20 cellular contexts compared by ENCODE assay signal in genomic region chr17:58072862-58073261, GRCh38. TPM values are rescaled to one million over a fixed set of nuclear protein-coding genes. Genes with fewer than 3 reads are reported as not detected.
DNase-seq lines count a peak whose midpoint lies in the region; ATAC-seq, FAIRE-seq and TF ChIP-seq lines count a peak whose summit lies in the region.
"Had no signal": no experiment of that assay in that cellular context is flagged by ENCODE, and none has a peak within 500 bp of the region (broad histone marks: within the 10 kb centered on the region; RNA-seq: fewer than 3 reads in every experiment).

No MANE protein-coding gene starts in this region.

- peaks cover 7% of the 10 kb centered on the region for H3F3A ChIP-seq in neural progenitor cell (ENCODE audit: low read depth)

- H3K4me1 ChIP-seq in A549 (no peaks in the 10 kb centered on the region), neural progenitor cell (peaks cover 6% of the 10 kb centered on the region)

- H3K9me3 Mint-ChIP-seq in glutamatergic neuron (ENCODE audit: unreplicated experiment) = peaks cover 6% of the 10 kb centered on the region
- H3K9me3 Mint-ChIP-seq in neural progenitor cell = peaks cover 23% of the 10 kb centered on the region
- H3K9me3 Mint-ChIP-seq in stimulated activated effector memory CD8-positive, alpha-beta T cell treated with anti-CD3 and anti-CD28 coated beads, Interleukin-12 subunit alpha, Interleukin-12 subunit beta, amount 100 ng/mL, for 72 hours = no peaks in the 10 kb centered on the region
- H3K9me3 Mint-ChIP-seq: HFFc6 had no signal

- no peak overlapping the region for H3K4me2 ChIP-seq in A549
- peak overlapping the region; percentile 25 for H3K4me2 ChIP-seq in neural progenitor cell

- H3K9ac ChIP-seq in neural progenitor cell = no peak overlapping the region

- no peak overlapping the region for H3K4me3 ChIP-seq in A549
- H3K4me3 ChIP-seq in neural progenitor cell = no peak overlapping the region
- H3K4me3 ChIP-seq: HAP-1 had no signal

- peak overlapping the region; percentile 50 for H3K27ac Mint-ChIP-seq in glutamatergic neuron (ENCODE audit: unreplicated experiment)
- H3K27ac Mint-ChIP-seq in neural progenitor cell = peak overlapping the region; percentile 64
- H3K27ac Mint-ChIP-seq in stimulated activated effector memory CD8-positive, alpha-beta T cell treated with anti-CD3 and anti-CD28 coated beads, Interleukin-12 subunit alpha, Interleukin-12 subunit beta, amount 100 ng/mL, for 72 hours = no peak overlapping the region
- H3K27ac Mint-ChIP-seq: CD4-positive, alpha-beta memory T cell; HFFc6 had no signal

- H3K4me3 Mint-ChIP-seq in glutamatergic neuron (ENCODE audit: unreplicated experiment) = no peak overlapping the region
- H3K4me3 Mint-ChIP-seq in neural progenitor cell = no peak overlapping the region
- H3K4me3 Mint-ChIP-seq in stimulated activated effector memory CD8-positive, alpha-beta T cell treated with anti-CD3 and anti-CD28 coated beads, Interleukin-12 subunit alpha, Interleukin-12 subunit beta, amount 100 ng/mL, for 72 hours = no peak overlapping the region
- H3K4me3 Mint-ChIP-seq: HFFc6 had no signal

- H3K27me3 Mint-ChIP-seq in glutamatergic neuron (ENCODE audit: unreplicated experiment) = peaks cover 3% of the 10 kb centered on the region
- peaks cover 7% of the 10 kb centered on the region for H3K27me3 Mint-ChIP-seq in neural progenitor cell (ENCODE audit: insufficient read depth, low read depth)

- CTCF ChIA-PET in A549 (lab: Yijun Ruan, JAX) = no interaction called here

- H3K4me1 Mint-ChIP-seq in glutamatergic neuron (ENCODE audit: low read depth, unreplicated experiment) = peaks cover 3% of the 10 kb centered on the region
- H3K4me1 Mint-ChIP-seq in neural progenitor cell = peaks cover 6% of the 10 kb centered on the region
- H3K4me1 Mint-ChIP-seq in stimulated activated effector memory CD8-positive, alpha-beta T cell treated with anti-CD3 and anti-CD28 coated beads, Interleukin-12 subunit alpha, Interleukin-12 subunit beta, amount 100 ng/mL, for 72 hours = no peaks in the 10 kb centered on the region
- H3K4me1 Mint-ChIP-seq: CD4-positive, alpha-beta memory T cell had no signal

- no peak for DNase-seq in A549 (ENCODE audit: low read depth in 1 of 2, low spot score in 1 of 2)
- peak; percentile 9 for DNase-seq in OCI-M1 (lab: John Stamatoyannopoulos, UW)
- no peak for DNase-seq in glutamatergic neuron
- no peak for DNase-seq in neural progenitor cell (ENCODE audit: low spot score)
- DNase-seq in stimulated activated effector memory CD8-positive, alpha-beta T cell treated with anti-CD3 and anti-CD28 coated beads, Interleukin-12 subunit alpha, Interleukin-12 subunit beta, amount 100 ng/mL, for 72 hours (ENCODE audit: low spot score in 2 of 2) = no peak
- DNase-seq: 8988T; C1 segment of cervical spinal cord; Calu3; CD4-positive, alpha-beta memory T cell; COR-L47; DMS53; DMS79 treated with DMSO at 0.1 percent for 48 hours; GF-D8; GOT3; HFFc6 had no signal

- no peaks in the 10 kb centered on the region for H3K79me2 ChIP-seq in neural progenitor cell (ENCODE audit: low read depth)

- TF ChIP-seq EP300 in A549 (IDR thresholded peaks at IDR 0.05) = no peak

- no peaks in the 10 kb centered on the region for H4K20me1 ChIP-seq in neural progenitor cell (ENCODE audit: low read depth)

- peak; percentile 46 for FAIRE-seq in A549 (lab: Jason Lieb, UNC)
- FAIRE-seq: GM12891, H54 had no signal

- no peak for TF ChIP-seq POLR2A in A549 (IDR thresholded peaks at IDR 0.05; ENCODE audit: low read length)

- peaks cover 4% of the 10 kb centered on the region for H3K36me3 Mint-ChIP-seq in glutamatergic neuron (ENCODE audit: unreplicated experiment)
- H3K36me3 Mint-ChIP-seq in neural progenitor cell = no peaks in the 10 kb centered on the region
- H3K36me3 Mint-ChIP-seq in stimulated activated effector memory CD8-positive, alpha-beta T cell treated with anti-CD3 and anti-CD28 coated beads, Interleukin-12 subunit alpha, Interleukin-12 subunit beta, amount 100 ng/mL, for 72 hours = no peaks in the 10 kb centered on the region
- H3K36me3 Mint-ChIP-seq: CD4-positive, alpha-beta memory T cell had no signal

- TF ChIP-seq RAD21 in A549 (conservative IDR thresholded peaks at IDR 0.05 in 1 of 2, IDR thresholded peaks at IDR 0.05 in 1 of 2) = no peak

- H3K36me3 ChIP-seq in neural progenitor cell = no peaks in the 10 kb centered on the region
- H3K36me3 ChIP-seq: HAP-1 had no signal

- POLR2A ChIA-PET in A549 (lab: Yijun Ruan, JAX) = interaction anchor here (1.2 kb wide), 1 partner anchor 10 kb away, joined by 3 read pairs; no protein-coding TSS in a partner anchor

- TF ChIP-seq CTCF in A549 (IDR thresholded peaks at IDR 0.05) (no peak), glutamatergic neuron (IDR thresholded peaks at IDR 0.05; ENCODE audit: partially characterized antibody, unreplicated experiment) (no peak), neural progenitor cell (IDR thresholded peaks at IDR 0.05) (no peak)

- WGBS in A549 (ENCODE audit: missing lambda C conversion rate) = 31% methylated on average over 1 of the region's 1 CpG

- H3K9me3 ChIP-seq in A549 (no peaks in the 10 kb centered on the region), neural progenitor cell (ENCODE audit: low read depth) (no peaks in the 10 kb centered on the region)
- H3K9me3 ChIP-seq: HAP-1 had no signal

- no peak overlapping the region for H3K27ac ChIP-seq in A549
- H3K27ac ChIP-seq in neural progenitor cell = no peak overlapping the region

- no peaks in the 10 kb centered on the region for H3K27me3 ChIP-seq in neural progenitor cell

- no peak for ATAC-seq in A549
- ATAC-seq in GM19023 (IDR thresholded peaks at IDR 0.05; ENCODE audit: unreplicated experiment) = no peak
- ATAC-seq in stimulated activated effector memory CD8-positive, alpha-beta T cell treated with anti-CD3 and anti-CD28 coated beads, Interleukin-12 subunit alpha, Interleukin-12 subunit beta, amount 100 ng/mL, for 72 hours = no peak
- no peak for ATAC-seq in HG03571 (IDR thresholded peaks at IDR 0.05; ENCODE audit: unreplicated experiment)

- no peak overlapping the region for H2AFZ ChIP-seq in neural progenitor cell (replicated peaks)

TF ChIP-seq in A549, 52 proteins besides CTCF, POLR2A, EP300 and RAD21:
- TF ChIP-seq FOSL2 (IDR thresholded peaks at IDR 0.05) (no peak), FOSL2 (CRISPR knock-in tag; IDR thresholded peaks at IDR 0.05) (no peak), TP53 (CRISPR knock-in tag; IDR thresholded peaks at IDR 0.05) (no peak), HEYL (CRISPR knock-in tag; IDR thresholded peaks at IDR 0.05) (no peak), MAX (IDR thresholded peaks at IDR 0.05) (no peak), ZNF302 (CRISPR knock-in tag; IDR thresholded peaks at IDR 0.05) (no peak), JUN (IDR thresholded peaks at IDR 0.05) (no peak), NFE2L2 (conservative IDR thresholded peaks at IDR 0.05; ENCODE audit: low read length) (no peak), CEBPB (IDR thresholded peaks at IDR 0.05) (no peak), REST (IDR thresholded peaks at IDR 0.05) (no peak), RNF2 (IDR thresholded peaks at IDR 0.05; ENCODE audit: borderline replicate concordance, low read depth) (no peak), KDM5A (IDR thresholded peaks at IDR 0.05) (no peak), NR3C1 (IDR thresholded peaks at IDR 0.05) (no peak), EHMT2 (IDR thresholded peaks at IDR 0.05; ENCODE audit: low read depth) (no peak), CHD2 (IDR thresholded peaks at IDR 0.05; ENCODE audit: low read length, partially characterized antibody) (no peak), CBX2 (IDR thresholded peaks at IDR 0.05; ENCODE audit: borderline replicate concordance, low read depth) (no peak)
TF ChIP-seq in A549: peak in this region for 0.

RNA-seq across cellular contexts. Expression of gene DYNLL2, which starts 10.4 kb away (rescaled TPM):
- polyA plus RNA-seq in A549 (2011; rRNA removed) (19.6 TPM in 2 replicates), A549 (2017; fragmentation: RNase III; extraction: RNeasy Plus Mini Kit Qiagen cat#74134 plus additional on column Dnase treatment) (33.2 to 34.1 TPM (median 33.7 TPM) in 3 replicates)
- 11.2 and 12.0 TPM in 2 replicates for polyA plus RNA-seq in A549 (2012; cell fraction: cytosol; rRNA removed)
- polyA plus RNA-seq in A549 (2012; cell fraction: nucleus; rRNA removed) = 6.1 and 7.7 TPM in 2 replicates
- polyA minus RNA-seq in A549 (2011; rRNA and poly(A)+ RNA removed) = 13.6 and 13.9 TPM in 2 replicates
- total RNA-seq in glutamatergic neuron (ENCODE audit: unreplicated experiment) (80.4 TPM), neural progenitor cell (ENCODE audit: low replicate concordance) (46.8 and 52.6 TPM in 2 replicates)
